Comparison of ENCODE assay signal across 1 cellular context in the genomic region with DNA sequence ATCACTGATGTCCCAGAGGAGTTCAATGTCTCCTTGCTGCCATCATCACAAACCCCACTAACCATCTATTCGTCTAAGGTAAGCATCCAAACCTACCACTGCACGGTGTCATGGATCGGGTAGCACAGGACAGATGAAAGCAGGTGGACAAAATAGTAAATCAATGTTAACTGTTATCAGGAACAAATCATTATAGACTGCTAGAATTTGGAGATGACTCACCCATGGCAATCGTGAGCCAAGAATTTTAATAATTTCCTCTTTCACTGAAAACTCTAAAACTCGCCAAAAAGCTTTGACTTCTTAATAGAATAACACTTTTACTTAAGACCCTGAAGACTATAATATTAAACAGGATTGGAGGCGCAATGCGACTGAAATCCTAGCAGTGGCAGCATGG.
TF ChIP-seq lines count a peak whose summit lies in the region.

No MANE protein-coding gene starts in this region.

TF ChIP-seq in HepG2, 621 proteins besides CTCF, POLR2A, EP300 and RAD21:
- no peak for TF ChIP-seq ZNF546 (CRISPR knock-in tag; conservative IDR thresholded peaks at IDR 0.05)
- no peak for TF ChIP-seq ZNF235 (CRISPR knock-in tag; IDR thresholded peaks at IDR 0.05; ENCODE audit: borderline replicate concordance)
- TF ChIP-seq ZNF263 (CRISPR knock-in tag; IDR thresholded peaks at IDR 0.05): no peak
- TF ChIP-seq MAFG (CRISPR knock-in tag; IDR thresholded peaks at IDR 0.05): no peak
- TF ChIP-seq ZNF317 (CRISPR knock-in tag; IDR thresholded peaks at IDR 0.05): no peak
- TF ChIP-seq THAP8 (CRISPR knock-in tag; IDR thresholded peaks at IDR 0.05; ENCODE audit: borderline replicate concordance): no peak
- no peak for TF ChIP-seq ZFP36L1 (CRISPR knock-in tag; IDR thresholded peaks at IDR 0.05)
- TF ChIP-seq CEBPB (IDR thresholded peaks at IDR 0.05; ENCODE audit: borderline replicate concordance, low read depth, low read length): no peak
- no peak for TF ChIP-seq MYC (CRISPR knock-in tag; IDR thresholded peaks at IDR 0.05; ENCODE audit: borderline replicate concordance)
